Comparison of ENCODE assay signal across 8 cellular contexts in the genomic region with DNA sequence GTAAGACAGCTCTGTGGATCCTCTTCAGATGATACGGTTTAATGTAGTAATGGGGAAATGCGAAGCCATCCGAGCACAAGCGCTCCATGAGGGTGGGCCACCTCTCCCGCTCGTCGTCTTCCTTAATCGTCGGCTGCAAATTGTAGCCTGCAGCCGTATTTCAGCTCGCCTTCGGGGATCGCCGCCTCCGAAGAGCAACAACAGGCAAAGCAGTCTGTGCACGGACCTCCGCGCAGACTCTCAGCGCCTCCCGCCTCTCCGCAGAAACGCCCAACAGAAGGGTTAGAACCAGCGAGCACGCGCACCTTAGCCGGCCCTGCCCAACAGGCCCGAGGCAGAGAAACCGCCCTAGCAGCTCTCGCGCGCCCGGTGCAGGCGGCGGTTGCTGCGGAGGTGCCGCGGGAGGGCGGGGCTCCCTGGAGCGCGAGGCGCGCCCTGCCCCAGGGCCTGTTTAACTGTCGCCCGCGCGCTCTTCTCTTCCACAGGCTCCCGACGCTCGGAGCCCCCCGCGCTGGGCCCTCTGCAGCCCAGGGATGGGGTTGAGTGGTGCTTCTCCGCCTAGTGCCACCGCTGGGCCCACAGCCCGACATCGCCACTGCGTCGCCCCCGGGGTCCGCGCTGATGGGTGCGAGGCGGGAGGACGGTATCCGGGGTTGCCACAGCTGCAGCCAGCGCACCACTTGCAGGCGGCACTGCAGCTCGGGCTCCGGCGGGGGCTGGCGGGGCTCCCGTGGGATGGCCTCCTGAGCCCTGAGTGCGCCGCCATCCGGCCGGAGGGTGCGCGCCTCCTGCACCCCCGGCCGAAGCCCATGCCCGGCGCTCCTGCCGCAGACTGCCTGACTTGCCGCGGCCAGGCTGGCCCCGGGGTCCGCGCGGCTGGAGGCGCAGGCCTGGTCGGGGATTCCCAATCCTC. TPM values are rescaled to one million over a fixed set of nuclear protein-coding genes. Genes with fewer than 3 reads are reported as not detected.
A peak's percentile ranks its signal among the peaks of the same experiment; 100 is the strongest.
DNase-seq lines count a peak whose midpoint lies in the region; ATAC-seq and TF ChIP-seq lines count a peak whose summit lies in the region.
"Not testable (repeated sequence)": the region's sequence is repeated elsewhere in the genome, so short reads cannot be mapped to it uniquely, and the experiment has no call there.

A gene (minus strand): TSS at position 280 of the 913 bp plus-strand sequence. CDS start 192 bp downstream, at position 88.

- not testable (repeated sequence) for H3K4me1 Mint-ChIP-seq in activated CD8-positive, alpha-beta T cell treated with anti-CD3 and anti-CD28 coated beads for 36 hours (ENCODE audit: low read depth)

- H3K4me3 ChIP-seq in HEK293 (ENCODE audit: low read depth, low read length), result peak within 1 kb of the TSS; percentile 64
- H3K4me3 ChIP-seq in Karpas-422 (ENCODE audit: low read length), result peak within 1 kb of the TSS; percentile 80
- peak within 1 kb of the TSS; percentile 68 for H3K4me3 ChIP-seq in retinal pigment epithelial cell (ENCODE audit: low read length)
- H3K4me3 ChIP-seq in thyroid gland (replicated peaks in 1 of 3), result peak within 1 kb of the TSS; percentile 33 to 51 (median 44)

- DNase-seq in GM10266 (ENCODE audit: extremely low spot score) (peak; percentile 14), Karpas-422 (peak; percentile 92), iPS-NIHi7 (ENCODE audit: extremely low spot score) (peak; percentile 9), retinal pigment epithelial cell (ENCODE audit: low read depth) (peak; percentile 28), thyroid gland (peak; percentile 65 to 78)
- peak; percentile 64 for DNase-seq in activated CD8-positive, alpha-beta T cell treated with anti-CD3 and anti-CD28 coated beads for 36 hours

- H3K27ac ChIP-seq in HEK293 (ENCODE audit: extremely low read depth, low read depth, low read length), result peak within 1 kb of the TSS; percentile 77
- peak within 1 kb of the TSS; percentile 83 for H3K27ac ChIP-seq in Karpas-422 (ENCODE audit: low read length)
- peak within 1 kb of the TSS; percentile 96 for H3K27ac ChIP-seq in cingulate gyrus (ENCODE audit: low read depth, low read length)
- peak within 1 kb of the TSS; percentile 91 to 96 (median 96) for H3K27ac ChIP-seq in thyroid gland

- not testable (repeated sequence) for H3K9me2 ChIP-seq in Karpas-422 (replicated peaks; ENCODE audit: insufficient read depth, low read length)

- H2AFZ ChIP-seq in Karpas-422 (ENCODE audit: low read length), result peak within 1 kb of the TSS; percentile 99

- intact Hi-C loops in activated CD8-positive, alpha-beta T cell treated with anti-CD3 and anti-CD28 coated beads for 36 hours (cut with micrococcal nuclease), result loop anchor here (1.0 kb wide), 1 partner anchor 107 kb away; no protein-coding TSS in a partner anchor
- intact Hi-C loops in thyroid gland (cut with DNase I), result loop anchor here (10.0 kb wide), 1 partner anchor 105 kb away; no protein-coding TSS in a partner anchor

- H3K27me3 Mint-ChIP-seq in activated CD8-positive, alpha-beta T cell treated with anti-CD3 and anti-CD28 coated beads for 36 hours, result not testable (repeated sequence)

- H3K79me2 ChIP-seq in Karpas-422 (ENCODE audit: low read length), result not testable (repeated sequence)

- peak within 1 kb of the TSS; percentile 79 for H3K9ac ChIP-seq in Karpas-422 (ENCODE audit: low read length)

- ATAC-seq in activated CD8-positive, alpha-beta T cell treated with anti-CD3 and anti-CD28 coated beads for 36 hours, result peak; percentile 75

- WGBS in thyroid gland, 2 donors, result 0 to 2% methylated on average over 15 to 18 of the region's 90 CpGs

- POLR2A ChIA-PET in HEK293 (lab: Yijun Ruan, JAX), result interaction anchor here (0.6 to 1.6 kb wide), 4 partner anchors 56 to 107 kb away, joined by 3 to 6 read pairs (median 4); a partner anchor contains a TSS
- POLR2A ChIA-PET in activated CD8-positive, alpha-beta T cell treated with anti-CD3 and anti-CD28 coated beads for 36 hours (lab: Charles Lee), result interaction anchor here (1.0 to 2.5 kb wide), 6 partner anchors 56 to 124 kb away, joined by 3 to 14 read pairs (median 7); a partner anchor contains a TSS

- not testable (repeated sequence) for H3K36me3 ChIP-seq in HEK293 (ENCODE audit: control insufficient read depth in 2 of 2, insufficient read depth in 1 of 2, low read length in 2 of 2); Karpas-422 (ENCODE audit: insufficient read depth, low read length); thyroid gland

- CTCF ChIA-PET in HEK293 (lab: Yijun Ruan, JAX), result interaction anchor here (0.6 to 4.5 kb wide), 14 partner anchors 54 to 679 kb away, joined by 3 to 130 read pairs (median 4); a partner anchor contains a TSS
- CTCF ChIA-PET in activated CD8-positive, alpha-beta T cell treated with anti-CD3 and anti-CD28 coated beads for 36 hours (lab: Charles Lee), result interaction anchor here (0.6 to 2.9 kb wide), 30 partner anchors 51 to 795 kb away, joined by 3 to 154 read pairs (median 4); a partner anchor contains a TSS

- H3K36me3 Mint-ChIP-seq in activated CD8-positive, alpha-beta T cell treated with anti-CD3 and anti-CD28 coated beads for 36 hours (ENCODE audit: low read depth), result not testable (repeated sequence)

- H3K9me3 ChIP-seq in HEK293 (ENCODE audit: control insufficient read depth, insufficient read depth, low read depth, low read length); Karpas-422 (ENCODE audit: low read length); thyroid gland: not testable (repeated sequence)

- H3K4me3 Mint-ChIP-seq in activated CD8-positive, alpha-beta T cell treated with anti-CD3 and anti-CD28 coated beads for 36 hours, result peak within 1 kb of the TSS; percentile 93

- H4K20me1 ChIP-seq in Karpas-422 (ENCODE audit: insufficient read depth, low read depth, low read length), result not testable (repeated sequence)

- not testable (repeated sequence) for TF ChIP-seq CTCF in GM10266 (IDR thresholded peaks at IDR 0.05; ENCODE audit: control insufficient read depth, insufficient read depth, low read depth, missing control alignments); HEK293 (tag by site-specific recombination; IDR thresholded peaks at IDR 0.05); activated CD8-positive, alpha-beta T cell treated with anti-CD3 and anti-CD28 coated beads for 36 hours (IDR thresholded peaks at IDR 0.05); retinal pigment epithelial cell (conservative IDR thresholded peaks at IDR 0.05; ENCODE audit: low read depth, low read length); thyroid gland (IDR thresholded peaks at IDR 0.05)

- H3K4me1 ChIP-seq in HEK293 (ENCODE audit: control insufficient read depth, insufficient read depth, low read length); Karpas-422 (ENCODE audit: low read length); thyroid gland: not testable (repeated sequence)

- H3K27ac Mint-ChIP-seq in activated CD8-positive, alpha-beta T cell treated with anti-CD3 and anti-CD28 coated beads for 36 hours, result peak within 1 kb of the TSS; percentile 94

- H3K4me2 ChIP-seq in Karpas-422 (ENCODE audit: low read depth, low read length, poor library complexity, severe bottlenecking), result peak within 1 kb of the TSS; percentile 97

- not testable (repeated sequence) for H3K9me3 Mint-ChIP-seq in activated CD8-positive, alpha-beta T cell treated with anti-CD3 and anti-CD28 coated beads for 36 hours

- peak in 1 of 2 donors; percentile 71 for TF ChIP-seq POLR2A in thyroid gland (IDR thresholded peaks at IDR 0.05)

- H3K27me3 ChIP-seq in Karpas-422 (ENCODE audit: low read length); thyroid gland: not testable (repeated sequence)

TF ChIP-seq in HEK293, 187 proteins besides CTCF, POLR2A, EP300 and RAD21:
- TF ChIP-seq, protein P1, sequence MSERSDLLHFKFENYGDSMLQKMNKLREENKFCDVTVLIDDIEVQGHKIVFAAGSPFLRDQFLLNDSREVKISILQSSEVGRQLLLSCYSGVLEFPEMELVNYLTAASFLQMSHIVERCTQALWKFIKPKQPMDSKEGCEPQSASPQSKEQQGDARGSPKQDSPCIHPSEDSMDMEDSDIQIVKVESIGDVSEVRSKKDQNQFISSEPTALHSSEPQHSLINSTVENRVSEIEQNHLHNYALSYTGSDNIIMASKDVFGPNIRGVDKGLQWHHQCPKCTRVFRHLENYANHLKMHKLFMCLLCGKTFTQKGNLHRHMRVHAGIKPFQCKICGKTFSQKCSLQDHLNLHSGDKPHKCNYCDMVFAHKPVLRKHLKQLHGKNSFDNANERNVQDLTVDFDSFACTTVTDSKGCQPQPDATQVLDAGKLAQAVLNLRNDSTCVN (tag by site-specific recombination; optimal IDR thresholded peaks at IDR 0.05), result peak; percentile 62
- TF ChIP-seq SP2 (tag by site-specific recombination; IDR thresholded peaks at IDR 0.05) (0 out of 2 replicates have a peak, but pooled peaks have one; percentile 31), ZNF335 (tag by site-specific recombination; conservative IDR thresholded peaks at IDR 0.05) (peak; percentile 34; the same call in 1 of the 2 replicates), ZBTB8A (tag by site-specific recombination; IDR thresholded peaks at IDR 0.05) (peak; percentile 28; the same call in 1 of the 2 replicates)
- TF ChIP-seq, protein P2, sequence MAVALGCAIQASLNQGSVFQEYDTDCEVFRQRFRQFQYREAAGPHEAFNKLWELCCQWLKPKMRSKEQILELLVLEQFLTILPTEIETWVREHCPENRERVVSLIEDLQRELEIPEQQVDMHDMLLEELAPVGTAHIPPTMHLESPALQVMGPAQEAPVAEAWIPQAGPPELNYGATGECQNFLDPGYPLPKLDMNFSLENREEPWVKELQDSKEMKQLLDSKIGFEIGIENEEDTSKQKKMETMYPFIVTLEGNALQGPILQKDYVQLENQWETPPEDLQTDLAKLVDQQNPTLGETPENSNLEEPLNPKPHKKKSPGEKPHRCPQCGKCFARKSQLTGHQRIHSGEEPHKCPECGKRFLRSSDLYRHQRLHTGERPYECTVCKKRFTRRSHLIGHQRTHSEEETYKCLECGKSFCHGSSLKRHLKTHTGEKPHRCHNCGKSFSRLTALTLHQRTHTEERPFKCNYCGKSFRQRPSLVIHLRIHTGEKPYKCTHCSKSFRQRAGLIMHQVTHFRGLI (tag by site-specific recombination; IDR thresholded peaks at IDR 0.05), result 0 out of 2 replicates have a peak, but pooled peaks have one; percentile 19

RNA-seq across cellular contexts. Expression of the gene that starts here (rescaled TPM):
- total RNA-seq in Karpas-422 (2014; rRNA removed; shearing (Covaris generic); ENCODE audit: low replicate concordance), result 69.9 and 79.2 TPM in 2 replicates
- 10 to 100 TPM; 23.6 to 31.3 TPM for total RNA-seq in activated CD8-positive, alpha-beta T cell treated with anti-CD3 and anti-CD28 coated beads for 36 hours
- total RNA-seq in thyroid gland, result 10 to 100 TPM; 26.5 to 60.1 (median 39.0) TPM

Comparison
In these comparisons a context has a peak if more than half of its experiments do, and no peak if none do; other contexts are left out.
1. Peak in every context shown above with its lines: DNase-seq, ATAC-seq, H3K4me3 ChIP-seq and H3K27ac ChIP-seq.
2. DNase-seq: peak in every context shown above with its lines; median percentile 92 in Karpas-422; 72 in thyroid gland; 64 in activated CD8-positive, alpha-beta T cell treated with anti-CD3 and anti-CD28 coated beads for 36 hours; 28 in retinal pigment epithelial cell; 14 in GM10266; 9 in iPS-NIHi7.